Comparison of ENCODE assay signal across 19 cellular contexts in the genomic region with DNA sequence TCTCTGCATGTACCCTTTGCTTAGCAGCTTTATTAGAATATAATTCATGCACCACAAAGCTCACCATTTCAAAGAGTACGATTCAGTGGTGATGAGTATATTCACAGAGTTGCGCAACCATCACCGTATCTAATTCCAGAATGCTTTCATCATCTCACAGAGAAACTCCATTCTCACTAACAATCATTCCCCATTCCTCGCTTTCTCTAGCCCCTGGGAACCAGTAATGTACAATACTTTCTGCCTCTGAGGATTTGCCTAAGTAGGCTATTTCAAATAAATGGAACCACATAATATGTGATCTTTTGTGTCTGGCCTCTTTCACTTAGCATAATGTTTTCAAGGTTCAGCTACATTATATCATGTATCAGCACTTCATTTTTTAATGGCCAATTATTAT.
DNase-seq lines count a peak whose midpoint lies in the region; ATAC-seq and TF ChIP-seq lines count a peak whose summit lies in the region.
"Had no signal": no experiment of that assay in that cellular context is flagged by ENCODE, and none has a peak within 500 bp of the region (broad histone marks: within the 10 kb centered on the region; RNA-seq: fewer than 3 reads in every experiment).

No MANE protein-coding gene starts in this region.

- DNase-seq in AG20443 (ENCODE audit: low spot score) (peak; percentile 40), IMR-90 (peak; percentile 1), astrocyte of the spinal cord (ENCODE audit: low read depth, low spot score) (peak; percentile 83), kidney glomerular epithelial cell (lab: John Stamatoyannopoulos, UW) (peak; percentile 79), NCI-H1105 treated with DMSO at 0.1 percent for 48 hours (lab: John Stamatoyannopoulos, UW) (no peak), NAMALWA (ENCODE audit: low spot score) (no peak), NCI-H2081 (lab: John Stamatoyannopoulos, UW) (no peak)
- DNase-seq: activated CD4-positive, alpha-beta T cell treated with anti-CD3 and anti-CD28 coated beads for 48 hours; activated T-cell treated with anti-CD3 and anti-CD28 coated beads, Interleukin-2, amount 50 U/mL, for 24 hours; adrenal gland; CD4-positive, alpha-beta T cell; GDM1; islet precursor cell; MM.1S; NCI-H2227 treated with DMSO at 0.1 percent for 48 hours; psoas muscle; stimulated activated CD4-positive, alpha-beta T cell treated with anti-CD3 and anti-CD28 coated beads, Interleukin-2, amount 100 ng/mL, for 24 hours had no signal

- no CpG with 5 or more reads among the region's 4 CpGs for WGBS in IMR-90 (ENCODE audit: extremely low coverage in 2 of 2, insufficient read length in 1 of 2), 2 experiments

- no peak overlapping the region for H3K27ac ChIP-seq in IMR-90 (ENCODE audit: insufficient read depth, low read length)
- H3K27ac ChIP-seq: adrenal gland, gastroesophageal sphincter, psoas muscle had no signal

- no peaks in the 10 kb centered on the region for H3K27me3 ChIP-seq in IMR-90 (ENCODE audit: control insufficient read depth, insufficient read depth, low read length)
- H3K27me3 ChIP-seq: adrenal gland had no signal

- H2BK15ac ChIP-seq in IMR-90 (ENCODE audit: low read depth, low read length): no peak overlapping the region

- H3K4me2 ChIP-seq in IMR-90 (ENCODE audit: low read depth, low read length): no peak overlapping the region

- no peaks in the 10 kb centered on the region for H3K4me1 ChIP-seq in IMR-90 (ENCODE audit: control insufficient read depth, insufficient read depth, low read length)
- H3K4me1 ChIP-seq: adrenal gland, gastroesophageal sphincter, psoas muscle had no signal

- no peak overlapping the region for H2BK5ac ChIP-seq in IMR-90 (ENCODE audit: low read depth, low read length, poor library complexity, severe bottlenecking)

- H3K56ac ChIP-seq in IMR-90 (ENCODE audit: extremely low read depth, insufficient read depth, low read length): no peak overlapping the region

- CTCF ChIA-PET in IMR-90 (lab: Yijun Ruan, JAX): no interaction called here

- no peaks in the 10 kb centered on the region for H3K79me1 ChIP-seq in IMR-90 (ENCODE audit: low read depth in 1 of 2, low read length in 2 of 2)

- peaks cover 9% of the 10 kb centered on the region for H3K9me3 ChIP-seq in IMR-90 (ENCODE audit: control insufficient read depth, insufficient read depth, low read length)
- H3K9me3 ChIP-seq: adrenal gland, gastroesophageal sphincter, psoas muscle had no signal

- no peak for TF ChIP-seq RAD21 in IMR-90 (IDR thresholded peaks at IDR 0.05; ENCODE audit: low read length)

- H4K8ac ChIP-seq in IMR-90 (ENCODE audit: low read depth in 2 of 2, low read length in 2 of 2): no peak overlapping the region

- no peak overlapping the region for H3K4me3 ChIP-seq in IMR-90 (ENCODE audit: insufficient read depth, low read depth, low read length)
- no peak overlapping the region for H3K4me3 ChIP-seq in astrocyte of the spinal cord (ENCODE audit: low read depth, low read length)
- H3K4me3 ChIP-seq: adrenal gland, gastroesophageal sphincter, psoas muscle had no signal

- H2BK120ac ChIP-seq in IMR-90 (ENCODE audit: low read depth, low read length): no peak overlapping the region

- no peak overlapping the region for H2AK5ac ChIP-seq in IMR-90 (ENCODE audit: low read depth, low read length)

- ATAC-seq in IMR-90 (ENCODE audit: low read depth) (no peak), HG02623 (IDR thresholded peaks at IDR 0.05; ENCODE audit: unreplicated experiment) (no peak)
- ATAC-seq: gastroesophageal sphincter, psoas muscle had no signal

- no peak for TF ChIP-seq POLR2A in IMR-90 (IDR thresholded peaks at IDR 0.05; ENCODE audit: low read depth, low read length)

- dilution Hi-C loops in IMR-90 (cut with HindIII; ENCODE audit: low sequenced_read_pairs, unreplicated experiment): no loop called here

- H4K20me1 ChIP-seq in IMR-90 (ENCODE audit: insufficient read depth, low read length): no peaks in the 10 kb centered on the region

- no peak overlapping the region for H3K4ac ChIP-seq in IMR-90 (ENCODE audit: low read depth, low read length)

- no peak overlapping the region for H4K91ac ChIP-seq in IMR-90 (ENCODE audit: insufficient read depth, low read depth, low read length)

- BruUV-seq in IMR-90 (replicated peaks; lab: Mats Ljungman, UMichigan): no TSS peak

- no peak overlapping the region for H2BK20ac ChIP-seq in IMR-90 (ENCODE audit: low read depth, low read length)

- no peak overlapping the region for H4K5ac ChIP-seq in IMR-90 (ENCODE audit: low read depth, low read length)

- no peak overlapping the region for H3K14ac ChIP-seq in IMR-90 (replicated peaks; ENCODE audit: low read depth, low read length)

- H3K18ac ChIP-seq in IMR-90 (ENCODE audit: low read depth, low read length): no peak overlapping the region

- no peaks in the 10 kb centered on the region for H3K9me1 ChIP-seq in IMR-90 (ENCODE audit: insufficient read depth, low read length)

- H3K36me3 ChIP-seq in IMR-90 (ENCODE audit: control insufficient read depth, insufficient read depth, low read length): no peaks in the 10 kb centered on the region
- H3K36me3 ChIP-seq: adrenal gland, gastroesophageal sphincter had no signal

- TF ChIP-seq CTCF in IMR-90 (conservative IDR thresholded peaks at IDR 0.05; ENCODE audit: low read depth, low read length): no peak
- TF ChIP-seq CTCF in astrocyte of the spinal cord (IDR thresholded peaks at IDR 0.05; ENCODE audit: low read depth, low read length): no peak

- no peak overlapping the region for H3K9ac ChIP-seq in IMR-90 (ENCODE audit: low read depth, low read length)

- H3K23ac ChIP-seq in IMR-90 (ENCODE audit: low read depth, low read length): no peak overlapping the region

- intact Hi-C loops in IMR-90 (cut with micrococcal nuclease): no loop called here

- POLR2A ChIA-PET in IMR-90 (lab: Charles Lee; ENCODE audit: unreplicated experiment): no interaction called here

- no peak overlapping the region for H2AFZ ChIP-seq in IMR-90 (replicated peaks; ENCODE audit: low read length, poor library complexity)

- no peak overlapping the region for H2AK9ac ChIP-seq in IMR-90 (replicated peaks; ENCODE audit: low read depth, low read length, poor library complexity)

- in situ Hi-C loops in IMR-90 (cut with MboI; ENCODE audit: low sequenced_read_pairs) (no loop called here), astrocyte of the spinal cord (cut with HindIII; ENCODE audit: low sequenced_read_pairs) (no loop called here)

TF ChIP-seq in IMR-90, 13 proteins besides CTCF, POLR2A, EP300 and RAD21:
- TF ChIP-seq, protein P1, sequence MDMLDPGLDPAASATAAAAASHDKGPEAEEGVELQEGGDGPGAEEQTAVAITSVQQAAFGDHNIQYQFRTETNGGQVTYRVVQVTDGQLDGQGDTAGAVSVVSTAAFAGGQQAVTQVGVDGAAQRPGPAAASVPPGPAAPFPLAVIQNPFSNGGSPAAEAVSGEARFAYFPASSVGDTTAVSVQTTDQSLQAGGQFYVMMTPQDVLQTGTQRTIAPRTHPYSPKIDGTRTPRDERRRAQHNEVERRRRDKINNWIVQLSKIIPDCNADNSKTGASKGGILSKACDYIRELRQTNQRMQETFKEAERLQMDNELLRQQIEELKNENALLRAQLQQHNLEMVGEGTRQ (IDR thresholded peaks at IDR 0.05; ENCODE audit: low read depth, low read length): no peak
- TF ChIP-seq SMC3 (IDR thresholded peaks at IDR 0.05; ENCODE audit: low read depth, low read length) (no peak), BHLHE40 (IDR thresholded peaks at IDR 0.05; ENCODE audit: low read depth, low read length) (no peak), CEBPB (IDR thresholded peaks at IDR 0.05; ENCODE audit: low read depth, low read length) (peak; percentile 94)

Comparison
In these comparisons a context has a peak if more than half of its experiments do, and no peak if none do; other contexts are left out.
1. DNase-seq: peak in AG20443 (single experiment), IMR-90 (single experiment), astrocyte of the spinal cord (single experiment) and kidney glomerular epithelial cell (single experiment); none in NCI-H1105 treated with DMSO at 0.1 percent for 48 hours (single experiment), NAMALWA (single experiment) and NCI-H2081 (0 of 2).